ENCODE assay signal across 1 cellular context in genomic region chr13:45335397-45336024, GRCh38.
TF ChIP-seq lines count a peak whose summit lies in the region.

No MANE protein-coding gene starts in this region.

TF ChIP-seq in H1, 55 proteins besides CTCF, POLR2A, EP300 and RAD21:
- TF ChIP-seq TAF1 (IDR thresholded peaks at IDR 0.05; ENCODE audit: low read depth, low read length) (no peak), TEAD4 (IDR thresholded peaks at IDR 0.05; ENCODE audit: low read depth, low read length) (no peak), POLR2AphosphoS5 (IDR thresholded peaks at IDR 0.05; ENCODE audit: low read depth, low read length) (peak; percentile 80), KDM5A (IDR thresholded peaks at IDR 0.05; ENCODE audit: low read length) (no peak), YY1 (IDR thresholded peaks at IDR 0.05; ENCODE audit: low read depth, low read length) (no peak), CREB1 (IDR thresholded peaks at IDR 0.05) (no peak), TAF7 (optimal IDR thresholded peaks at IDR 0.05; ENCODE audit: borderline replicate concordance, low read depth, low read length) (peak; percentile 58)
